In the genomic region with DNA sequence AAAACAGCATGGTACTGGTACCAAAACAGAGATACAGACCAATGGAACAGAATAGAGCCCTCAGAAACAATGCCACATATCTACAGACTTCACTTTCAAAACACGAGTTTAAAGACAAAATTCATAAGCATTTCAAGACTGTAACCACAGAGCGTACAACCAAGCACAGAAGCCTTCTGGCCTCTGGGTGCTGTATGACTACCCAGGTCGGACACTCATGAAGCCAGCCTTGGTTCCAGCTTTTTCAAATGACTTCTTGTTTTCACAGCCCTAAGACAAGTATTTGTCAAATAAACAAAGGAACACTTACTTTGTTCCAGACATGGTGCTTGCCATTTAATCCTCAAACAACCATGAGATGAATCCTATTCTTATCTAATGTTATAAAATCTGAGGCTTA, we compare ENCODE assay signal across 3 cellular contexts.
"Had no signal": no experiment of that assay in that cellular context is flagged by ENCODE, and none has a peak within 500 bp of the region (broad histone marks: within the 10 kb centered on the region; RNA-seq: fewer than 3 reads in every experiment).

No MANE protein-coding gene starts in this region.

- ATAC-seq: GM12878 had no signal

- DNase-seq: GDM1, GF-D8 had no signal

- H3K4me3 ChIP-seq: GM12878 had no signal
